Comparison of ENCODE assay signal across 8 cellular contexts in genomic region chr20:20452254-20452676, GRCh38.
DNase-seq lines count a peak whose midpoint lies in the region; ATAC-seq and TF ChIP-seq lines count a peak whose summit lies in the region.

No MANE protein-coding gene starts in this region.

- ATAC-seq in GM18517 (IDR thresholded peaks at IDR 0.05; ENCODE audit: unreplicated experiment) = peak; percentile 85
- peak; percentile 91 for ATAC-seq in HG02798 (IDR thresholded peaks at IDR 0.05; ENCODE audit: poor library complexity, unreplicated experiment)

- peaks cover 3% of the 10 kb centered on the region for H3K4me1 Mint-ChIP-seq in progenitor cell of endocrine pancreas (ENCODE audit: low read depth)

- no peaks in the 10 kb centered on the region for H3K27me3 Mint-ChIP-seq in progenitor cell of endocrine pancreas

- no peak overlapping the region for H3K27ac ChIP-seq in thymus (ENCODE audit: low read depth)

- peaks cover 27% of the 10 kb centered on the region for H3K4me1 ChIP-seq in neuron (ENCODE audit: insufficient read depth, low read length)
- H3K4me1 ChIP-seq in thymus (ENCODE audit: control insufficient read depth, insufficient read depth, low read length) = peaks cover 4% of the 10 kb centered on the region

- no peaks in the 10 kb centered on the region for H3K9me3 ChIP-seq in neuron (ENCODE audit: low read length)
- no peaks in the 10 kb centered on the region for H3K9me3 ChIP-seq in thymus (ENCODE audit: control insufficient read depth)

- no peak overlapping the region for H3K4me3 ChIP-seq in fibroblast of mammary gland (ENCODE audit: control insufficient read depth, low read depth, low read length)
- H3K4me3 ChIP-seq in neuron (ENCODE audit: low read length) = peak overlapping the region; percentile 25
- peak overlapping the region; percentile 16 for H3K4me3 ChIP-seq in thymus (ENCODE audit: low read length)

- peak overlapping the region; percentile 10 for H2AFZ ChIP-seq in neuron (ENCODE audit: low read depth, low read length)

- TF ChIP-seq CTCF in fibroblast of mammary gland (conservative IDR thresholded peaks at IDR 0.05; ENCODE audit: control insufficient read depth, insufficient read depth, low read depth, low read length) (no peak), progenitor cell of endocrine pancreas (IDR thresholded peaks at IDR 0.05; ENCODE audit: unreplicated experiment) (no peak)

- H3K9me3 Mint-ChIP-seq in progenitor cell of endocrine pancreas (ENCODE audit: low read depth) = no peaks in the 10 kb centered on the region

- H3K27me3 ChIP-seq in neuron (ENCODE audit: insufficient read depth, low read length) (no peaks in the 10 kb centered on the region), thymus (ENCODE audit: control insufficient read depth, insufficient read depth) (no peaks in the 10 kb centered on the region)

- no peak overlapping the region for H3K4me3 Mint-ChIP-seq in progenitor cell of endocrine pancreas (ENCODE audit: low read depth)

- peaks cover 19% of the 10 kb centered on the region for H3K36me3 Mint-ChIP-seq in progenitor cell of endocrine pancreas (ENCODE audit: insufficient read depth)

- DNase-seq in NCI-H446 (lab: John Stamatoyannopoulos, UW) (peak; percentile 95 to 97), fibroblast of mammary gland (ENCODE audit: low read depth) (peak; percentile 76), progenitor cell of endocrine pancreas (ENCODE audit: low spot score, unreplicated experiment) (no peak)
- DNase-seq in activated T-cell treated with anti-CD3 and anti-CD28 coated beads, Interleukin-2, amount 50 U/mL, for 1 hour = peak; percentile 50

- H3K27ac Mint-ChIP-seq in progenitor cell of endocrine pancreas = no peak overlapping the region

- H3K36me3 ChIP-seq in neuron (ENCODE audit: insufficient read depth, low read length) (no peaks in the 10 kb centered on the region), thymus (ENCODE audit: control insufficient read depth, insufficient read depth) (no peaks in the 10 kb centered on the region)

- 9% methylated on average over 19 of the region's 19 CpGs for WGBS in thymus
